In the genomic region with DNA sequence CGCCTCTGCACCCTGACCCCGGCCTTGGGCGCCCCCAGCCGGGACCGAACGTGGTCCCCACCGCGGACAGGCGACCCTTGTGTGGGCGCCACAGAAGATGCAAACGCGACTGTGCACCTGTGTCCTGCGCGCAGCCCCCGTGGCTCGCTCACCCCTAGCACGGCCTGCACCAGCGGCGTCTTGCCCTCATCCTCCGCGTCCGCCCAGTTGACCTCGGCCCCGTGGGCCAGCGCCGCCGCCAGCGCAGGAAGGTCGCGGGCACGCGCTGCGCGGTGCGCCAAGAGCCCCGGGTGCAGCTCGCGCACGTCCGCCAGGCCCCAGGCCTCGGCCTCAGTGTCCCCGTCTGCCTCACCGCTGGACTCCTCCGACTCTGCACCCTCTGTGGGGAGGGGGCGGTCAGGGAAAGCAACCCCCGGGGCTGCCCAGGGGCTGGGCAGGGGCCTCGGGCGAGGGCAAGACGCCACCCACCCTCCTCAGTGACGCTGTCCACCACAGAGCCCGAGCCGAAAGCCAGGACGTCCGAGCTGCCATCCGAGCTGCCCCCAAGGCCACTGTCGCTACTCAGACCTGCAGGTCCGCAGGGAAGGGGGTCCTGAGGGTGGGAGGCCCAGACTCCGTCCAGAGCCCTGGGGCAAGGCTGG, we compare ENCODE assay signal across 1 cellular context.
TF ChIP-seq lines count a peak whose summit lies in the region.

No MANE protein-coding gene starts in this region.

TF ChIP-seq in HCT116, 20 proteins besides CTCF, POLR2A, EP300 and RAD21 (continued from another document):
- TF ChIP-seq, protein P1, sequence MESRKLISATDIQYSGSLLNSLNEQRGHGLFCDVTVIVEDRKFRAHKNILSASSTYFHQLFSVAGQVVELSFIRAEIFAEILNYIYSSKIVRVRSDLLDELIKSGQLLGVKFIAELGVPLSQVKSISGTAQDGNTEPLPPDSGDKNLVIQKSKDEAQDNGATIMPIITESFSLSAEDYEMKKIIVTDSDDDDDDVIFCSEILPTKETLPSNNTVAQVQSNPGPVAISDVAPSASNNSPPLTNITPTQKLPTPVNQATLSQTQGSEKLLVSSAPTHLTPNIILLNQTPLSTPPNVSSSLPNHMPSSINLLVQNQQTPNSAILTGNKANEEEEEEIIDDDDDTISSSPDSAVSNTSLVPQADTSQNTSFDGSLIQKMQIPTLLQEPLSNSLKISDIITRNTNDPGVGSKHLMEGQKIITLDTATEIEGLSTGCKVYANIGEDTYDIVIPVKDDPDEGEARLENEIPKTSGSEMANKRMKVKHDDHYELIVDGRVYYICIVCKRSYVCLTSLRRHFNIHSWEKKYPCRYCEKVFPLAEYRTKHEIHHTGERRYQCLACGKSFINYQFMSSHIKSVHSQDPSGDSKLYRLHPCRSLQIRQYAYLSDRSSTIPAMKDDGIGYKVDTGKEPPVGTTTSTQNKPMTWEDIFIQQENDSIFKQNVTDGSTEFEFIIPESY (IDR thresholded peaks at IDR 0.05; ENCODE audit: extremely low read depth, insufficient replicate concordance, low read length), result no peak
- TF ChIP-seq TCF7L2 (IDR thresholded peaks at IDR 0.05; ENCODE audit: borderline replicate concordance, extremely low read depth, insufficient read depth, insufficient read length) (no peak), ELF1 (IDR thresholded peaks at IDR 0.05; ENCODE audit: borderline replicate concordance, low read depth) (no peak), EZH2 (IDR thresholded peaks at IDR 0.05) (no peak)
TF ChIP-seq in HCT116: peak in this region for 0.
